8 cellular contexts compared by ENCODE assay signal in genomic region chr4:24470681-24471622, GRCh38.
DNase-seq lines count a peak whose midpoint lies in the region; ATAC-seq and TF ChIP-seq lines count a peak whose summit lies in the region.

No MANE protein-coding gene starts in this region.

- H3K14ac ChIP-seq in H9 (ENCODE audit: insufficient read depth, low read length) = 0 out of 2 replicates have a peak overlapping the region, but pooled peaks have one; percentile 35

- H3K23me2 ChIP-seq in H9 (ENCODE audit: insufficient read length, low read depth, low read length, poor library complexity, severe bottlenecking) = peaks cover 22% of the 10 kb centered on the region

- no peak overlapping the region for H3K9ac ChIP-seq in H9 (ENCODE audit: extremely low read depth, insufficient read length, low read length)
- H3K9ac ChIP-seq in liver (ENCODE audit: low read depth in 1 of 2, low read length in 2 of 2) = no peak overlapping the region

- H3K9me3 ChIP-seq in BE2C (no peaks in the 10 kb centered on the region), H9 (ENCODE audit: control insufficient read depth, low read depth, low read length) (no peaks in the 10 kb centered on the region), liver (ENCODE audit: control insufficient read depth in 4 of 4, low read length in 3 of 4) (no peaks in the 10 kb centered on the region)

- DNase-seq in BE2C = peak; percentile 12
- DNase-seq in H9 = peak; percentile 43
- DNase-seq in choroid plexus epithelial cell (ENCODE audit: low read depth) = peak; percentile 68
- peak; percentile 46 for DNase-seq in stimulated activated CD8-positive, alpha-beta memory T cell treated with anti-CD3 and anti-CD28 coated beads, Interleukin-4, amount 100 ng/mL, for 48 hours
- DNase-seq in NAMALWA (ENCODE audit: low spot score) = no peak

- H2BK12ac ChIP-seq in H9 (ENCODE audit: insufficient read length, low read depth, low read length) = no peak overlapping the region

- H3K27ac Mint-ChIP-seq in H9 = peak overlapping the region in 1 of 3 experiments; percentile 92; a peak in 1 of 7 replicates
- H3K27ac Mint-ChIP-seq in T-helper 1 cell treated with Interleukin-12 subunit alpha and Interleukin-12 subunit beta and Interleukin-4 antibody, amounts not matched to agents 30 μg/mL and 1 μg/mL, for 36 hours = peak overlapping the region; percentile 67

- no peak overlapping the region for H4K5ac ChIP-seq in H9 (ENCODE audit: insufficient read length, low read depth, low read length)

- no peak overlapping the region for H3K56ac ChIP-seq in H9 (ENCODE audit: insufficient read length, low read depth, low read length)

- H3K4me1 Mint-ChIP-seq in H9 = peaks cover 34 to 47% of the 10 kb centered on the region in 2 experiments
- H3K4me1 Mint-ChIP-seq in T-helper 1 cell treated with Interleukin-12 subunit alpha and Interleukin-12 subunit beta and Interleukin-4 antibody, amounts not matched to agents 30 μg/mL and 1 μg/mL, for 36 hours (ENCODE audit: low read depth) = peaks cover 38% of the 10 kb centered on the region

- no peak overlapping the region for H3K18ac ChIP-seq in H9 (ENCODE audit: insufficient read length, low read depth, low read length)

- H3K79me2 ChIP-seq in H9 (ENCODE audit: insufficient read depth, low read length) = no peaks in the 10 kb centered on the region

- H3T11ph ChIP-seq in H9 (ENCODE audit: low read length) = no peak overlapping the region

- H3K4me3 ChIP-seq in BE2C (ENCODE audit: low read depth, low read length) = peak overlapping the region; percentile 60
- H3K4me3 ChIP-seq in choroid plexus epithelial cell (ENCODE audit: low read depth, low read length) = peak overlapping the region; percentile 68
- H3K4me3 ChIP-seq in liver (ENCODE audit: low read depth in 1 of 3, low read length in 3 of 3) = peak overlapping the region in 2 of 3 donors; percentile 48 to 55

- TF ChIP-seq CTCF in BE2C (IDR thresholded peaks at IDR 0.05; ENCODE audit: low read depth, low read length) (no peak), H9 (conservative IDR thresholded peaks at IDR 0.05) (no peak; the same call in 2 of the 3 replicates), choroid plexus epithelial cell (conservative IDR thresholded peaks at IDR 0.05; ENCODE audit: low read depth, low read length) (peak; percentile 36), liver (IDR thresholded peaks at IDR 0.05; ENCODE audit: low read depth, low read length, missing input control) (no peak)

- H4K91ac ChIP-seq in H9 (ENCODE audit: insufficient read length, low read depth, low read length) = no peak overlapping the region

- peak overlapping the region; percentile 93 to 97 for H3K4me3 Mint-ChIP-seq in H9
- peak overlapping the region; percentile 94 for H3K4me3 Mint-ChIP-seq in T-helper 1 cell treated with Interleukin-12 subunit alpha and Interleukin-12 subunit beta and Interleukin-4 antibody, amounts not matched to agents 30 μg/mL and 1 μg/mL, for 36 hours

- H3K4me2 ChIP-seq in H9 (ENCODE audit: insufficient read depth, insufficient read length, low read length) = peak overlapping the region; percentile 87

- H3K9me3 Mint-ChIP-seq in H9 = no peaks in the 10 kb centered on the region; a peak in 2 of 5 replicates
- H3K9me3 Mint-ChIP-seq in T-helper 1 cell treated with Interleukin-12 subunit alpha and Interleukin-12 subunit beta and Interleukin-4 antibody, amounts not matched to agents 30 μg/mL and 1 μg/mL, for 36 hours = no peaks in the 10 kb centered on the region

- no CpG with 5 or more reads among the region's 90 CpGs for WGBS in H9 (ENCODE audit: extremely low coverage, insufficient read length, low lambda C conversion rate)
- under 1% methylated on average over 90 of the region's 90 CpGs for WGBS in liver

- no peak overlapping the region for H3K23ac ChIP-seq in H9 (ENCODE audit: insufficient read length, low read depth, low read length)

- H2BK120ac ChIP-seq in H9 (ENCODE audit: low read depth, low read length, poor library complexity, severe bottlenecking) = no peak overlapping the region

- no peak overlapping the region for H2BK5ac ChIP-seq in H9 (ENCODE audit: insufficient read length, low read length)

- H3K27me3 ChIP-seq in BE2C (peaks cover 62% of the 10 kb centered on the region), H9 (ENCODE audit: insufficient read depth, low read length) (peaks cover 4% of the 10 kb centered on the region; the same call in 1 of the 2 replicates), liver (ENCODE audit: control insufficient read depth in 4 of 4, insufficient read depth in 4 of 4, low read length in 3 of 4) (peaks cover 0 to 3% (median 0%) of the 10 kb centered on the region in 4 donors)

- TF ChIP-seq RAD21 in liver (IDR thresholded peaks at IDR 0.05) = no peak

- H3K36me3 ChIP-seq in BE2C (no peaks in the 10 kb centered on the region), liver (ENCODE audit: control insufficient read depth in 4 of 4, insufficient read depth in 3 of 4, low read depth in 1 of 4, low read length in 3 of 4) (no peaks in the 10 kb centered on the region)

- no peak overlapping the region for H2AFZ ChIP-seq in H9 (ENCODE audit: low read length)

- no peaks in the 10 kb centered on the region for H3K79me1 ChIP-seq in H9 (ENCODE audit: insufficient read depth, low read depth, low read length, poor library complexity, severe bottlenecking)

- no peak for ATAC-seq in GM19023 (IDR thresholded peaks at IDR 0.05; ENCODE audit: unreplicated experiment)

- H3K27ac ChIP-seq in H9 (ENCODE audit: insufficient read length, low read depth, low read length) (no peak overlapping the region), liver (ENCODE audit: low read depth in 1 of 2, low read length in 2 of 2) (peak overlapping the region in 1 of 2 donors; percentile 8)

- no peak overlapping the region for H4K8ac ChIP-seq in H9 (replicated peaks; ENCODE audit: insufficient read length, low read depth, low read length)

- peak overlapping the region; percentile 55; the same call in 1 of the 2 replicates for H2BK15ac ChIP-seq in H9 (ENCODE audit: low read depth, low read length)

- no peak overlapping the region for H3K4ac ChIP-seq in H9 (ENCODE audit: low read depth, low read length)

- H3K4me1 ChIP-seq in BE2C = no peaks in the 10 kb centered on the region
- peaks cover 4% of the 10 kb centered on the region; the same call in 1 of the 2 replicates for H3K4me1 ChIP-seq in H9 (ENCODE audit: insufficient read depth, low read length)
- peaks cover 17 to 38% (median 31%) of the 10 kb centered on the region in 4 donors for H3K4me1 ChIP-seq in liver (ENCODE audit: control insufficient read depth in 4 of 4, insufficient read depth in 4 of 4, low read length in 3 of 4)

- H2AK5ac ChIP-seq in H9 (ENCODE audit: insufficient read length, low read length) = no peak overlapping the region

- no peak overlapping the region for H2BK20ac ChIP-seq in H9 (ENCODE audit: low read depth, low read length, poor library complexity, severe bottlenecking)

- H3K27me3 Mint-ChIP-seq in H9 (ENCODE audit: low read depth) = peaks cover 57% of the 10 kb centered on the region
- peaks cover 91% of the 10 kb centered on the region for H3K27me3 Mint-ChIP-seq in T-helper 1 cell treated with Interleukin-12 subunit alpha and Interleukin-12 subunit beta and Interleukin-4 antibody, amounts not matched to agents 30 μg/mL and 1 μg/mL, for 36 hours (ENCODE audit: low read depth)

- no peaks in the 10 kb centered on the region for H4K20me1 ChIP-seq in H9 (ENCODE audit: control insufficient read depth, insufficient read depth, insufficient read length)

- peaks cover 0 to 11% (median 0%) of the 10 kb centered on the region in 3 experiments; a peak in 4 of 7 replicates for H3K36me3 Mint-ChIP-seq in H9 (ENCODE audit: insufficient read depth in 1 of 3, low read depth in 3 of 3)
- peaks cover 4% of the 10 kb centered on the region for H3K36me3 Mint-ChIP-seq in T-helper 1 cell treated with Interleukin-12 subunit alpha and Interleukin-12 subunit beta and Interleukin-4 antibody, amounts not matched to agents 30 μg/mL and 1 μg/mL, for 36 hours (ENCODE audit: low read depth)

TF ChIP-seq in liver, 16 proteins besides CTCF, POLR2A, EP300 and RAD21 (continues in another document):
- no peak for TF ChIP-seq ATF3 (IDR thresholded peaks at IDR 0.05)
- TF ChIP-seq MAX (IDR thresholded peaks at IDR 0.05) = no peak
- no peak for TF ChIP-seq NR2F2 (IDR thresholded peaks at IDR 0.05)
- TF ChIP-seq YY1 (IDR thresholded peaks at IDR 0.05) = no peak
- TF ChIP-seq SP1 (IDR thresholded peaks at IDR 0.05) = no peak
- no peak for TF ChIP-seq RXRA (IDR thresholded peaks at IDR 0.05)
- TF ChIP-seq GABPA (IDR thresholded peaks at IDR 0.05 in 1 of 2, conservative IDR thresholded peaks at IDR 0.05 in 1 of 2) = no peak
- no peak for TF ChIP-seq EGR1 (IDR thresholded peaks at IDR 0.05; ENCODE audit: low read depth in 2 of 2)
- TF ChIP-seq JUND (IDR thresholded peaks at IDR 0.05) = no peak
- no peak for TF ChIP-seq ZBTB33 (IDR thresholded peaks at IDR 0.05)
- TF ChIP-seq FOXA2 (IDR thresholded peaks at IDR 0.05) = no peak
- no peak for TF ChIP-seq HNF4A (conservative IDR thresholded peaks at IDR 0.05)
- no peak for TF ChIP-seq TAF1 (conservative IDR thresholded peaks at IDR 0.05)
